Comparison of ENCODE assay signal across 17 cellular contexts in genomic region chr14:72638021-72638420, GRCh38.
DNase-seq lines count a peak whose midpoint lies in the region; ATAC-seq, FAIRE-seq and TF ChIP-seq lines count a peak whose summit lies in the region.
"Had no signal": no experiment of that assay in that cellular context is flagged by ENCODE, and none has a peak within 500 bp of the region (broad histone marks: within the 10 kb centered on the region; RNA-seq: fewer than 3 reads in every experiment).

No MANE protein-coding gene starts in this region.

- 0 out of 3 replicates have a peak, but pooled peaks cover 2% of the 10 kb centered on the region for H3K9me3 ChIP-seq in A549
- H3K9me3 ChIP-seq in adipocyte (ENCODE audit: control insufficient read depth, low read length) = no peaks in the 10 kb centered on the region
- H3K9me3 ChIP-seq: HAP-1 had no signal

- H3K9me3 Mint-ChIP-seq in HFFc6 = peaks cover 15% of the 10 kb centered on the region
- peaks cover 3% of the 10 kb centered on the region for H3K9me3 Mint-ChIP-seq in stimulated activated effector memory CD8-positive, alpha-beta T cell treated with anti-CD3 and anti-CD28 coated beads, Interleukin-12 subunit alpha, Interleukin-12 subunit beta, amount 100 ng/mL, for 72 hours
- H3K9me3 Mint-ChIP-seq: central memory CD8-positive, alpha-beta T cell had no signal

- peak; percentile 62 to 65; a peak in 5 of 6 replicates for ATAC-seq in A549
- no peak for ATAC-seq in stimulated activated effector memory CD8-positive, alpha-beta T cell treated with anti-CD3 and anti-CD28 coated beads, Interleukin-12 subunit alpha, Interleukin-12 subunit beta, amount 100 ng/mL, for 72 hours

- peaks cover 3% of the 10 kb centered on the region for H3K27me3 Mint-ChIP-seq in HFFc6 (ENCODE audit: insufficient read depth)
- H3K27me3 Mint-ChIP-seq: memory B cell had no signal

- no peak overlapping the region for H3K4me3 ChIP-seq in A549
- no peak overlapping the region for H3K4me3 ChIP-seq in adipocyte (ENCODE audit: low read length)
- H3K4me3 ChIP-seq: HAP-1 had no signal

- H3K4me2 ChIP-seq in A549 = peak overlapping the region; percentile 13; the same call in 1 of the 3 replicates

- H3K4me3 Mint-ChIP-seq in HFFc6 = peak overlapping the region; percentile 32; the same call in 1 of the 2 replicates
- no peak overlapping the region for H3K4me3 Mint-ChIP-seq in stimulated activated effector memory CD8-positive, alpha-beta T cell treated with anti-CD3 and anti-CD28 coated beads, Interleukin-12 subunit alpha, Interleukin-12 subunit beta, amount 100 ng/mL, for 72 hours
- H3K4me3 Mint-ChIP-seq: central memory CD8-positive, alpha-beta T cell; memory B cell had no signal

- TF ChIP-seq EP300 in A549 (IDR thresholded peaks at IDR 0.05) = no peak

- no peaks in the 10 kb centered on the region for H3K27me3 ChIP-seq in adipocyte (replicated peaks; ENCODE audit: control insufficient read depth, insufficient read depth, low read length)

- 6% methylated on average over 3 of the region's 3 CpGs for WGBS in A549 (ENCODE audit: missing lambda C conversion rate)

- TF ChIP-seq CTCF in A549 (IDR thresholded peaks at IDR 0.05) (no peak), HFFc6 (IDR thresholded peaks at IDR 0.05) (no peak), GM10248 (IDR thresholded peaks at IDR 0.05; ENCODE audit: control extremely low read depth, extremely low read depth, low read depth, missing control alignments) (no peak)

- no peak for TF ChIP-seq POLR2A in A549 (IDR thresholded peaks at IDR 0.05; ENCODE audit: low read length)

- H3K9ac ChIP-seq in adipocyte (ENCODE audit: low read length) = no peak overlapping the region

- FAIRE-seq in A549 (lab: Jason Lieb, UNC) = no peak

- peaks cover 26% of the 10 kb centered on the region for H3K36me3 Mint-ChIP-seq in HFFc6 (ENCODE audit: low read depth)
- no peaks in the 10 kb centered on the region for H3K36me3 Mint-ChIP-seq in stimulated activated effector memory CD8-positive, alpha-beta T cell treated with anti-CD3 and anti-CD28 coated beads, Interleukin-12 subunit alpha, Interleukin-12 subunit beta, amount 100 ng/mL, for 72 hours

- TF ChIP-seq RAD21 in A549 (conservative IDR thresholded peaks at IDR 0.05 in 1 of 2, IDR thresholded peaks at IDR 0.05 in 1 of 2) = no peak

- POLR2A ChIA-PET in A549 (lab: Yijun Ruan, JAX) = no interaction called here
- POLR2A ChIA-PET in GM10248 (lab: Yijun Ruan, JAX) = no interaction called here

- H3K27ac Mint-ChIP-seq in HFFc6 = peak overlapping the region; percentile 79
- H3K27ac Mint-ChIP-seq in stimulated activated effector memory CD8-positive, alpha-beta T cell treated with anti-CD3 and anti-CD28 coated beads, Interleukin-12 subunit alpha, Interleukin-12 subunit beta, amount 100 ng/mL, for 72 hours = no peak overlapping the region
- H3K27ac Mint-ChIP-seq: memory B cell had no signal

- CTCF ChIA-PET in A549 (lab: Yijun Ruan, JAX) (interaction anchor here (1.0 kb wide), 1 partner anchor 174 kb away, joined by 3 read pairs; no protein-coding TSS in a partner anchor), GM10248 (lab: Yijun Ruan, JAX) (no interaction called here)

- H3K4me1 ChIP-seq in A549 (peaks cover 3% of the 10 kb centered on the region; the same call in 2 of the 3 replicates), adipocyte (ENCODE audit: control insufficient read depth, insufficient read depth, low read length) (peaks cover 16% of the 10 kb centered on the region)
- H3K4me1 ChIP-seq: HAP-1 had no signal

- H3K36me3 ChIP-seq in adipocyte (ENCODE audit: control insufficient read depth, insufficient read depth, low read length, severe bottlenecking) = no peaks in the 10 kb centered on the region
- H3K36me3 ChIP-seq: HAP-1 had no signal

- peaks cover 83% of the 10 kb centered on the region for H3K4me1 Mint-ChIP-seq in HFFc6 (ENCODE audit: low read depth)
- H3K4me1 Mint-ChIP-seq in stimulated activated effector memory CD8-positive, alpha-beta T cell treated with anti-CD3 and anti-CD28 coated beads, Interleukin-12 subunit alpha, Interleukin-12 subunit beta, amount 100 ng/mL, for 72 hours = no peaks in the 10 kb centered on the region
- H3K4me1 Mint-ChIP-seq: central memory CD8-positive, alpha-beta T cell had no signal

- DNase-seq in A549 (ENCODE audit: low read depth in 1 of 2, low spot score in 1 of 2) = peak; percentile 19 to 41
- peak; percentile 86 for DNase-seq in HFFc6
- peak; percentile 75 for DNase-seq in adipocyte (ENCODE audit: low read depth)
- DNase-seq in glomerular visceral epithelial cell (ENCODE audit: extremely low spot score) = peak; percentile 87
- DNase-seq in GM10248 (ENCODE audit: extremely low spot score) = no peak
- no peak for DNase-seq in stimulated activated effector memory CD8-positive, alpha-beta T cell treated with anti-CD3 and anti-CD28 coated beads, Interleukin-12 subunit alpha, Interleukin-12 subunit beta, amount 100 ng/mL, for 72 hours (ENCODE audit: low spot score in 2 of 2)
- DNase-seq in superior temporal gyrus (ENCODE audit: extremely low spot score) = no peak
- no peak for DNase-seq in DMS 273 (lab: John Stamatoyannopoulos, UW; ENCODE audit: unreplicated experiment)
- DNase-seq: glutamatergic neuron, MM.1S, NCI-H446 treated with DMSO at 0.1 percent for 48 hours, SHP77, substantia nigra had no signal

- no peak overlapping the region for H3K27ac ChIP-seq in A549
- H3K27ac ChIP-seq: C4-2B had no signal

TF ChIP-seq in A549, 52 proteins besides CTCF, POLR2A, EP300 and RAD21:
- TF ChIP-seq JUNB (IDR thresholded peaks at IDR 0.05) (peak; percentile 40; the same call in 1 of the 2 replicates), CHD2 (IDR thresholded peaks at IDR 0.05; ENCODE audit: low read length, partially characterized antibody) (no peak), HOXB13 (CRISPR knock-in tag; IDR thresholded peaks at IDR 0.05; ENCODE audit: low read depth) (no peak)

Comparison
In these comparisons a context has a peak if more than half of its experiments do, and no peak if none do; other contexts are left out.
1. DNase-seq: peak in A549 (2 of 2), HFFc6 (single experiment), adipocyte (single experiment) and glomerular visceral epithelial cell (single experiment); none in GM10248 (single experiment), stimulated activated effector memory CD8-positive, alpha-beta T cell treated with anti-CD3 and anti-CD28 coated beads, Interleukin-12 subunit alpha, Interleukin-12 subunit beta, amount 100 ng/mL, for 72 hours (0 of 2), superior temporal gyrus (single experiment) and DMS 273 (single experiment).